2 cellular contexts compared by ENCODE assay signal in the genomic region with DNA sequence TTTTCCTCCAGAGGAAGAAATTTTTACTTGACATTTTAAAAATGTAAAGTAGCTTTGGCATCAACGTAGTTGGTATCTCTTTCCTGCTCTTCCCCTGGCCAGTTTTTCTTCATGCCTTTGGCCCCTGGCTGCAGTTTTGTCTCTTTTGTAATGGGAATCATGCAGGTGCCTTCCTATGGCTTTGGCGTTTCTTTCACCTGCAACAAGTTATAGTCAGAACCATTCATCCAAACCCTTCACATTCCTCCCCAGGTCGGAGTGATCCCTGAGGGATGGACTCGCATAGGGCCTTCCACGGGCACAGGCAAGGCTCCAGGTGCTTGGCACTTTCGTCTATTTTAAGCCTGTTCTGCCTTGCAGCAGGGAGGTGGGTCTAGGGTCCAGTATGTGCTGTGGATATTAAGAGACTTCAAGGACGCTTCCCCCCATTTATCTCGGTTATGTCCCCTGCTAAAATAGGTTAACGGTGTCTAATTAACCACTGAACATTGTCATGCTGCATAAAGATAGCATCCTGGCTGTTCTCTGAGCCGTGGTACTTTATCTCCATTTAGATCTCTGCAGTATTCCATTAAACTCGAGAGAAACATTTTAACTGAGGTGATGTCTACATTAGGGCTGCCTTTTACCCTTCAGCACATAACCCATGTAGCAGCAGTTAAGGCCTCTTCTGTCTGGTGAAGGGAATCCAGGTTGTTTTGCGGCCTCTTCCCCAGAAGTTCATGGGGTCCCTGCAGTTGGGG.
TF ChIP-seq lines count a peak whose summit lies in the region.

No MANE protein-coding gene starts in this region.

TF ChIP-seq in GM23338, 12 proteins besides CTCF, POLR2A, EP300 and RAD21 (continued from another document):
- TF ChIP-seq, protein P1, sequence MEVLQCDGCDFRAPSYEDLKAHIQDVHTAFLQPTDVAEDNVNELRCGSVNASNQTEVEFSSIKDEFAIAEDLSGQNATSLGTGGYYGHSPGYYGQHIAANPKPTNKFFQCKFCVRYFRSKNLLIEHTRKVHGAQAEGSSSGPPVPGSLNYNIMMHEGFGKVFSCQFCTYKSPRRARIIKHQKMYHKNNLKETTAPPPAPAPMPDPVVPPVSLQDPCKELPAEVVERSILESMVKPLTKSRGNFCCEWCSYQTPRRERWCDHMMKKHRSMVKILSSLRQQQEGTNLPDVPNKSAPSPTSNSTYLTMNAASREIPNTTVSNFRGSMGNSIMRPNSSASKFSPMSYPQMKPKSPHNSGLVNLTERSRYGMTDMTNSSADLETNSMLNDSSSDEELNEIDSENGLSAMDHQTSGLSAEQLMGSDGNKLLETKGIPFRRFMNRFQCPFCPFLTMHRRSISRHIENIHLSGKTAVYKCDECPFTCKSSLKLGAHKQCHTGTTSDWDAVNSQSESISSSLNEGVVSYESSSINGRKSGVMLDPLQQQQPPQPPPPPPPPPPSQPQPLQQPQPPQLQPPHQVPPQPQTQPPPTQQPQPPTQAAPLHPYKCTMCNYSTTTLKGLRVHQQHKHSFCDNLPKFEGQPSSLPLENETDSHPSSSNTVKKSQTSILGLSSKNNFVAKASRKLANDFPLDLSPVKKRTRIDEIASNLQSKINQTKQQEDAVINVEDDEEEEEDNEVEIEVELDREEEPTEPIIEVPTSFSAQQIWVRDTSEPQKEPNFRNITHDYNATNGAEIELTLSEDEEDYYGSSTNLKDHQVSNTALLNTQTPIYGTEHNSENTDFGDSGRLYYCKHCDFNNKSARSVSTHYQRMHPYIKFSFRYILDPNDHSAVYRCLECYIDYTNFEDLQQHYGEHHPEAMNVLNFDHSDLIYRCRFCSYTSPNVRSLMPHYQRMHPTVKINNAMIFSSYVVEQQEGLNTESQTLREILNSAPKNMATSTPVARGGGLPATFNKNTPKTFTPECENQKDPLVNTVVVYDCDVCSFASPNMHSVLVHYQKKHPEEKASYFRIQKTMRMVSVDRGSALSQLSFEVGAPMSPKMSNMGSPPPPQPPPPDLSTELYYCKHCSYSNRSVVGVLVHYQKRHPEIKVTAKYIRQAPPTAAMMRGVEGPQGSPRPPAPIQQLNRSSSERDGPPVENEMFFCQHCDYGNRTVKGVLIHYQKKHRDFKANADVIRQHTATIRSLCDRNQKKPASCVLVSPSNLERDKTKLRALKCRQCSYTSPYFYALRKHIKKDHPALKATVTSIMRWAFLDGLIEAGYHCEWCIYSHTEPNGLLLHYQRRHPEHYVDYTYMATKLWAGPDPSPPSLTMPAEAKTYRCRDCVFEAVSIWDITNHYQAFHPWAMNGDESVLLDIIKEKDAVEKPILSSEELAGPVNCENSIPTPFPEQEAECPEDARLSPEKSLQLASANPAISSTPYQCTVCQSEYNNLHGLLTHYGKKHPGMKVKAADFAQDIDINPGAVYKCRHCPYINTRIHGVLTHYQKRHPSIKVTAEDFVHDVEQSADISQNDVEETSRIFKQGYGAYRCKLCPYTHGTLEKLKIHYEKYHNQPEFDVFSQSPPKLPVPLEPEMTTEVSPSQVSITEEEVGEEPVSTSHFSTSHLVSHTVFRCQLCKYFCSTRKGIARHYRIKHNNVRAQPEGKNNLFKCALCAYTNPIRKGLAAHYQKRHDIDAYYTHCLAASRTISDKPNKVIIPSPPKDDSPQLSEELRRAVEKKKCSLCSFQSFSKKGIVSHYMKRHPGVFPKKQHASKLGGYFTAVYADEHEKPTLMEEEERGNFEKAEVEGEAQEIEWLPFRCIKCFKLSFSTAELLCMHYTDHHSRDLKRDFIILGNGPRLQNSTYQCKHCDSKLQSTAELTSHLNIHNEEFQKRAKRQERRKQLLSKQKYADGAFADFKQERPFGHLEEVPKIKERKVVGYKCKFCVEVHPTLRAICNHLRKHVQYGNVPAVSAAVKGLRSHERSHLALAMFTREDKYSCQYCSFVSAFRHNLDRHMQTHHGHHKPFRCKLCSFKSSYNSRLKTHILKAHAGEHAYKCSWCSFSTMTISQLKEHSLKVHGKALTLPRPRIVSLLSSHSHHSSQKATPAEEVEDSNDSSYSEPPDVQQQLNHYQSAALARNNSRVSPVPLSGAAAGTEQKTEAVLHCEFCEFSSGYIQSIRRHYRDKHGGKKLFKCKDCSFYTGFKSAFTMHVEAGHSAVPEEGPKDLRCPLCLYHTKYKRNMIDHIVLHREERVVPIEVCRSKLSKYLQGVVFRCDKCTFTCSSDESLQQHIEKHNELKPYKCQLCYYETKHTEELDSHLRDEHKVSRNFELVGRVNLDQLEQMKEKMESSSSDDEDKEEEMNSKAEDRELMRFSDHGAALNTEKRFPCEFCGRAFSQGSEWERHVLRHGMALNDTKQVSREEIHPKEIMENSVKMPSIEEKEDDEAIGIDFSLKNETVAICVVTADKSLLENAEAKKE (CRISPR knock-in tag; IDR thresholded peaks at IDR 0.05): no peak
- TF ChIP-seq POLR2AphosphoS5 (IDR thresholded peaks at IDR 0.05; ENCODE audit: low read depth) (no peak), CREB1 (CRISPR knock-in tag; IDR thresholded peaks at IDR 0.05; ENCODE audit: low read depth) (no peak), EZH2phosphoT487 (IDR thresholded peaks at IDR 0.05; ENCODE audit: unreplicated experiment) (no peak), EZH2 (IDR thresholded peaks at IDR 0.05; ENCODE audit: low read depth, unreplicated experiment) (no peak)
- TF ChIP-seq, protein P2, sequence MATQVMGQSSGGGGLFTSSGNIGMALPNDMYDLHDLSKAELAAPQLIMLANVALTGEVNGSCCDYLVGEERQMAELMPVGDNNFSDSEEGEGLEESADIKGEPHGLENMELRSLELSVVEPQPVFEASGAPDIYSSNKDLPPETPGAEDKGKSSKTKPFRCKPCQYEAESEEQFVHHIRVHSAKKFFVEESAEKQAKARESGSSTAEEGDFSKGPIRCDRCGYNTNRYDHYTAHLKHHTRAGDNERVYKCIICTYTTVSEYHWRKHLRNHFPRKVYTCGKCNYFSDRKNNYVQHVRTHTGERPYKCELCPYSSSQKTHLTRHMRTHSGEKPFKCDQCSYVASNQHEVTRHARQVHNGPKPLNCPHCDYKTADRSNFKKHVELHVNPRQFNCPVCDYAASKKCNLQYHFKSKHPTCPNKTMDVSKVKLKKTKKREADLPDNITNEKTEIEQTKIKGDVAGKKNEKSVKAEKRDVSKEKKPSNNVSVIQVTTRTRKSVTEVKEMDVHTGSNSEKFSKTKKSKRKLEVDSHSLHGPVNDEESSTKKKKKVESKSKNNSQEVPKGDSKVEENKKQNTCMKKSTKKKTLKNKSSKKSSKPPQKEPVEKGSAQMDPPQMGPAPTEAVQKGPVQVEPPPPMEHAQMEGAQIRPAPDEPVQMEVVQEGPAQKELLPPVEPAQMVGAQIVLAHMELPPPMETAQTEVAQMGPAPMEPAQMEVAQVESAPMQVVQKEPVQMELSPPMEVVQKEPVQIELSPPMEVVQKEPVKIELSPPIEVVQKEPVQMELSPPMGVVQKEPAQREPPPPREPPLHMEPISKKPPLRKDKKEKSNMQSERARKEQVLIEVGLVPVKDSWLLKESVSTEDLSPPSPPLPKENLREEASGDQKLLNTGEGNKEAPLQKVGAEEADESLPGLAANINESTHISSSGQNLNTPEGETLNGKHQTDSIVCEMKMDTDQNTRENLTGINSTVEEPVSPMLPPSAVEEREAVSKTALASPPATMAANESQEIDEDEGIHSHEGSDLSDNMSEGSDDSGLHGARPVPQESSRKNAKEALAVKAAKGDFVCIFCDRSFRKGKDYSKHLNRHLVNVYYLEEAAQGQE (IDR thresholded peaks at IDR 0.05; ENCODE audit: unreplicated experiment): no peak

TF ChIP-seq in WTC11, 78 proteins besides CTCF, POLR2A, EP300 and RAD21 (continued from another document):
- TF ChIP-seq, protein P3, sequence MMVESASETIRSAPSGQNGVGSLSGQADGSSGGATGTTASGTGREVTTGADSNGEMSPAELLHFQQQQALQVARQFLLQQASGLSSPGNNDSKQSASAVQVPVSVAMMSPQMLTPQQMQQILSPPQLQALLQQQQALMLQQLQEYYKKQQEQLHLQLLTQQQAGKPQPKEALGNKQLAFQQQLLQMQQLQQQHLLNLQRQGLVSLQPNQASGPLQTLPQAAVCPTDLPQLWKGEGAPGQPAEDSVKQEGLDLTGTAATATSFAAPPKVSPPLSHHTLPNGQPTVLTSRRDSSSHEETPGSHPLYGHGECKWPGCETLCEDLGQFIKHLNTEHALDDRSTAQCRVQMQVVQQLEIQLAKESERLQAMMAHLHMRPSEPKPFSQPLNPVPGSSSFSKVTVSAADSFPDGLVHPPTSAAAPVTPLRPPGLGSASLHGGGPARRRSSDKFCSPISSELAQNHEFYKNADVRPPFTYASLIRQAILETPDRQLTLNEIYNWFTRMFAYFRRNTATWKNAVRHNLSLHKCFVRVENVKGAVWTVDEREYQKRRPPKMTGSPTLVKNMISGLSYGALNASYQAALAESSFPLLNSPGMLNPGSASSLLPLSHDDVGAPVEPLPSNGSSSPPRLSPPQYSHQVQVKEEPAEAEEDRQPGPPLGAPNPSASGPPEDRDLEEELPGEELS (CRISPR knock-in tag; IDR thresholded peaks at IDR 0.05): no peak
- TF ChIP-seq NR3C1 (CRISPR knock-in tag; conservative IDR thresholded peaks at IDR 0.05; ENCODE audit: low read depth) (no peak), GABPB1 (CRISPR knock-in tag; IDR thresholded peaks at IDR 0.05) (no peak), ZNF232 (CRISPR knock-in tag; IDR thresholded peaks at IDR 0.05) (no peak)
- TF ChIP-seq, protein P4, sequence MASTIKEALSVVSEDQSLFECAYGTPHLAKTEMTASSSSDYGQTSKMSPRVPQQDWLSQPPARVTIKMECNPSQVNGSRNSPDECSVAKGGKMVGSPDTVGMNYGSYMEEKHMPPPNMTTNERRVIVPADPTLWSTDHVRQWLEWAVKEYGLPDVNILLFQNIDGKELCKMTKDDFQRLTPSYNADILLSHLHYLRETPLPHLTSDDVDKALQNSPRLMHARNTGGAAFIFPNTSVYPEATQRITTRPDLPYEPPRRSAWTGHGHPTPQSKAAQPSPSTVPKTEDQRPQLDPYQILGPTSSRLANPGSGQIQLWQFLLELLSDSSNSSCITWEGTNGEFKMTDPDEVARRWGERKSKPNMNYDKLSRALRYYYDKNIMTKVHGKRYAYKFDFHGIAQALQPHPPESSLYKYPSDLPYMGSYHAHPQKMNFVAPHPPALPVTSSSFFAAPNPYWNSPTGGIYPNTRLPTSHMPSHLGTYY (CRISPR knock-in tag; IDR thresholded peaks at IDR 0.05): no peak
